ENCODE assay signal across 1 cellular context in the genomic region with DNA sequence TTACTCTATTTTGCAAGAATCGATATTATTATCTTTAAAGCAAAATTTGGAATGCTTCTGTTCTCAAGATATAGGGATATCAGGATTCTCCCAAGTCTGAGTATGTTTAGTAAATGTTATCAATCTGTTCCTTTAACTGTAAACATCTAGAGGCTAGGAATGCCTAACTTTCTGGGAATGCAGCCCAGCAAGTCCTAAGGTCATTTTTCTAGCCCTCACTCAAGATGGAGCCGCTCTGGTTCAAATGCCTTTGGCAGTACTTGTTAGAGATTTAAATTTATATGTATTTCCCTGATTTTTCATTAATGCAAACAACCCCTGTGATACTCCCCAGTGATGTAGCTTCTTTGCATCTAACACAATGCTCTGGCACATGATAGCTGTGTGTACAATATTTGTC.
TF ChIP-seq lines count a peak whose summit lies in the region.

No MANE protein-coding gene starts in this region.

TF ChIP-seq in HepG2, 621 proteins besides CTCF, POLR2A, EP300 and RAD21 (continued from another document):
- TF ChIP-seq ZNF24 (IDR thresholded peaks at IDR 0.05) (no peak), HDAC6 (IDR thresholded peaks at IDR 0.05; ENCODE audit: low read depth, low read length) (no peak), MED1 (CRISPR knock-in tag; IDR thresholded peaks at IDR 0.05) (no peak)
- TF ChIP-seq, protein P1, sequence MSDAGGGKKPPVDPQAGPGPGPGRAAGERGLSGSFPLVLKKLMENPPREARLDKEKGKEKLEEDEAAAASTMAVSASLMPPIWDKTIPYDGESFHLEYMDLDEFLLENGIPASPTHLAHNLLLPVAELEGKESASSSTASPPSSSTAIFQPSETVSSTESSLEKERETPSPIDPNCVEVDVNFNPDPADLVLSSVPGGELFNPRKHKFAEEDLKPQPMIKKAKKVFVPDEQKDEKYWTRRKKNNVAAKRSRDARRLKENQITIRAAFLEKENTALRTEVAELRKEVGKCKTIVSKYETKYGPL (CRISPR knock-in tag; IDR thresholded peaks at IDR 0.05), result no peak
TF ChIP-seq in HepG2: peak in this region for 0.
